20 cellular contexts compared by ENCODE assay signal in the genomic region with DNA sequence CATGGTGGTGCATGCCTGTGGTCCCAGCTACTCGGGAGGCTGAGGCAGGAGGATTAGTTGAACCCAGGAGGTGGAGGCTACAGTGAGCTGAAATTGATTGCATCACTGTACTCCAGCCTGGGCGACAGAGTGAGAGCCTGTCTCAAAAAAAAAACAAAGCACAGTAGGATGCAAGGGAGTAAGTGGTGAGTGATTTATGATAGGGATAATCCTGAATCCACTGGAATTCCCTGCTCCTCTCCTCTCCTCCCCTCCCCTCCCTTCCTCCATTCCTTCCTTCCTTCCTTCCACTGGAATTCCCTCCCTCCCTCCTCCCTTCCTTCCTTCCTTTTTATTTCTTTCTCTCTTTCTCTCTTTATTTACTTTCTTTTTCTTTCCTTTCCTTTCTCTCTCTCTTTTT. TPM values are rescaled to one million over a fixed set of nuclear protein-coding genes. Genes with fewer than 3 reads are reported as not detected.
DNase-seq lines count a peak whose midpoint lies in the region; ATAC-seq and TF ChIP-seq lines count a peak whose summit lies in the region.
"Had no signal": no experiment of that assay in that cellular context is flagged by ENCODE, and none has a peak within 500 bp of the region (broad histone marks: within the 10 kb centered on the region; RNA-seq: fewer than 3 reads in every experiment).

No MANE protein-coding gene starts in this region.

- H3K4me3 Mint-ChIP-seq in activated CD4-positive, alpha-beta T cell treated with anti-CD3 and anti-CD28 coated beads, Interleukin-2, amount 10 ng/mL, durations not matched to agents 7 days and 5 days, result no peak overlapping the region
- H3K4me3 Mint-ChIP-seq in activated naive CD8-positive, alpha-beta T cell, result no peak overlapping the region
- peak overlapping the region; percentile 71 for H3K4me3 Mint-ChIP-seq in natural killer cell treated with Interleukin-12 subunit alpha and Interleukin-12 subunit beta and Interleukin-15 and Interleukin-18, amount 100 ng/mL, for 72 hours
- H3K4me3 Mint-ChIP-seq: endodermal cell had no signal

- no peaks in the 10 kb centered on the region for H3K27me3 Mint-ChIP-seq in activated CD4-positive, alpha-beta T cell treated with anti-CD3 and anti-CD28 coated beads, Interleukin-2, amount 10 ng/mL, durations not matched to agents 7 days and 5 days
- no peaks in the 10 kb centered on the region for H3K27me3 Mint-ChIP-seq in activated naive CD8-positive, alpha-beta T cell
- no peaks in the 10 kb centered on the region for H3K27me3 Mint-ChIP-seq in natural killer cell treated with Interleukin-12 subunit alpha and Interleukin-12 subunit beta and Interleukin-15 and Interleukin-18, amount 100 ng/mL, for 72 hours

- peaks cover 35% of the 10 kb centered on the region for H3K4me1 Mint-ChIP-seq in activated CD4-positive, alpha-beta T cell treated with anti-CD3 and anti-CD28 coated beads, Interleukin-2, amount 10 ng/mL, durations not matched to agents 7 days and 5 days
- H3K4me1 Mint-ChIP-seq in activated naive CD8-positive, alpha-beta T cell (ENCODE audit: low read depth), result peaks cover 30% of the 10 kb centered on the region
- peaks cover 17 to 45% of the 10 kb centered on the region in 2 donors for H3K4me1 Mint-ChIP-seq in natural killer cell treated with Interleukin-12 subunit alpha and Interleukin-12 subunit beta and Interleukin-15 and Interleukin-18, amount 100 ng/mL, for 72 hours (ENCODE audit: low read depth in 2 of 2)
- H3K4me1 Mint-ChIP-seq: endodermal cell had no signal

- peak overlapping the region; percentile 87 for H3K27ac Mint-ChIP-seq in activated CD4-positive, alpha-beta T cell treated with anti-CD3 and anti-CD28 coated beads, Interleukin-2, amount 10 ng/mL, durations not matched to agents 7 days and 5 days
- H3K27ac Mint-ChIP-seq in activated naive CD8-positive, alpha-beta T cell, result peak overlapping the region; percentile 90
- peak overlapping the region; percentile 91 to 96 for H3K27ac Mint-ChIP-seq in natural killer cell treated with Interleukin-12 subunit alpha and Interleukin-12 subunit beta and Interleukin-15 and Interleukin-18, amount 100 ng/mL, for 72 hours
- H3K27ac Mint-ChIP-seq: endodermal cell had no signal

- H3K36me3 Mint-ChIP-seq in activated CD4-positive, alpha-beta T cell treated with anti-CD3 and anti-CD28 coated beads, Interleukin-2, amount 10 ng/mL, durations not matched to agents 7 days and 5 days (ENCODE audit: low read depth), result peaks cover 47% of the 10 kb centered on the region
- H3K36me3 Mint-ChIP-seq in activated naive CD8-positive, alpha-beta T cell, result peaks cover 4% of the 10 kb centered on the region
- peaks cover 6% of the 10 kb centered on the region for H3K36me3 Mint-ChIP-seq in natural killer cell treated with Interleukin-12 subunit alpha and Interleukin-12 subunit beta and Interleukin-15 and Interleukin-18, amount 100 ng/mL, for 72 hours

- POLR2A ChIA-PET in activated CD4-positive, alpha-beta T cell treated with anti-CD3 and anti-CD28 coated beads, Interleukin-2, amount 10 ng/mL, durations not matched to agents 7 days and 5 days (lab: Charles Lee), result no interaction called here
- POLR2A ChIA-PET in HEK293T (lab: Yijun Ruan, JAX), result interaction anchor here (0.9 kb wide), 1 partner anchor 19 kb away, joined by 3 read pairs; no protein-coding TSS in a partner anchor

- CTCF ChIA-PET in activated CD4-positive, alpha-beta T cell treated with anti-CD3 and anti-CD28 coated beads, Interleukin-2, amount 10 ng/mL, durations not matched to agents 7 days and 5 days (lab: Charles Lee), result no interaction called here
- CTCF ChIA-PET in HEK293T (lab: Yijun Ruan, JAX), result no interaction called here

- DNase-seq in activated CD4-positive, alpha-beta T cell treated with anti-CD3 and anti-CD28 coated beads, Interleukin-2, amount 10 ng/mL, durations not matched to agents 7 days and 5 days, result no peak
- no peak for DNase-seq in activated CD4-positive, alpha-beta T cell treated with anti-CD3 and anti-CD28 coated beads for 1 hour
- DNase-seq in HEK293T (ENCODE audit: extremely low spot score) (no peak), NCI-H146 treated with DMSO at 0.1 percent for 48 hours (lab: John Stamatoyannopoulos, UW; ENCODE audit: unreplicated experiment) (no peak)
- no peak for DNase-seq in natural killer cell treated with Interleukin-12 subunit alpha and Interleukin-12 subunit beta and Interleukin-15 and Interleukin-18, amount 100 ng/mL, for 72 hours (ENCODE audit: low spot score)
- DNase-seq: activated naive CD4-positive, alpha-beta T cell; DMS79; endodermal cell; glutamatergic neuron; KG1; midbrain; NCI-H2107; NCI-H524; small intestine; stimulated activated CD4-positive, alpha-beta T cell treated with anti-CD3 and anti-CD28 coated beads, Interleukin-4, amount 100 ng/mL, for 1 hour; substantia nigra had no signal

- no peak for ATAC-seq in natural killer cell treated with Interleukin-12 subunit alpha and Interleukin-12 subunit beta and Interleukin-15 and Interleukin-18, amount 100 ng/mL, for 72 hours
- ATAC-seq in GM21423 (IDR thresholded peaks at IDR 0.05; ENCODE audit: unreplicated experiment), result no peak
- ATAC-seq in GM18502 (IDR thresholded peaks at IDR 0.05; ENCODE audit: poor library complexity, unreplicated experiment), result no peak
- ATAC-seq: Right ventricle myocardium inferior had no signal

- H3K9me3 Mint-ChIP-seq in activated CD4-positive, alpha-beta T cell treated with anti-CD3 and anti-CD28 coated beads, Interleukin-2, amount 10 ng/mL, durations not matched to agents 7 days and 5 days, result no peaks in the 10 kb centered on the region
- no peaks in the 10 kb centered on the region for H3K9me3 Mint-ChIP-seq in activated naive CD8-positive, alpha-beta T cell (ENCODE audit: low read depth)
- no peaks in the 10 kb centered on the region for H3K9me3 Mint-ChIP-seq in natural killer cell treated with Interleukin-12 subunit alpha and Interleukin-12 subunit beta and Interleukin-15 and Interleukin-18, amount 100 ng/mL, for 72 hours

TF ChIP-seq in HEK293T, 16 proteins besides CTCF, POLR2A, EP300 and RAD21:
- TF ChIP-seq FOXM1 (IDR thresholded peaks at IDR 0.05; ENCODE audit: borderline replicate concordance) (no peak), ARNT (IDR thresholded peaks at IDR 0.05) (no peak), NFRKB (IDR thresholded peaks at IDR 0.05) (no peak), ZNF384 (IDR thresholded peaks at IDR 0.05) (peak; percentile 87), TARDBP (IDR thresholded peaks at IDR 0.05) (no peak), LEF1 (IDR thresholded peaks at IDR 0.05; ENCODE audit: borderline replicate concordance) (no peak), FOXK2 (IDR thresholded peaks at IDR 0.05) (no peak), FOXA1 (IDR thresholded peaks at IDR 0.05) (no peak), CTBP1 (IDR thresholded peaks at IDR 0.05; ENCODE audit: borderline replicate concordance) (peak; percentile 38; the same call in 1 of the 2 replicates)
- TF ChIP-seq, protein P1, sequence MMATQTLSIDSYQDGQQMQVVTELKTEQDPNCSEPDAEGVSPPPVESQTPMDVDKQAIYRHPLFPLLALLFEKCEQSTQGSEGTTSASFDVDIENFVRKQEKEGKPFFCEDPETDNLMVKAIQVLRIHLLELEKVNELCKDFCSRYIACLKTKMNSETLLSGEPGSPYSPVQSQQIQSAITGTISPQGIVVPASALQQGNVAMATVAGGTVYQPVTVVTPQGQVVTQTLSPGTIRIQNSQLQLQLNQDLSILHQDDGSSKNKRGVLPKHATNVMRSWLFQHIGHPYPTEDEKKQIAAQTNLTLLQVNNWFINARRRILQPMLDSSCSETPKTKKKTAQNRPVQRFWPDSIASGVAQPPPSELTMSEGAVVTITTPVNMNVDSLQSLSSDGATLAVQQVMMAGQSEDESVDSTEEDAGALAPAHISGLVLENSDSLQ (IDR thresholded peaks at IDR 0.05), result peak; percentile 90

RNA-seq across cellular contexts. Expression of a gene that starts 40.9 kb away (rescaled TPM):
- 10 to 100 TPM; 13.7 to 15.4 TPM for total RNA-seq in activated CD4-positive, alpha-beta T cell treated with anti-CD3 and anti-CD28 coated beads, Interleukin-2, amount 10 ng/mL, durations not matched to agents 7 days and 5 days
- total RNA-seq in natural killer cell treated with Interleukin-12 subunit alpha and Interleukin-12 subunit beta and Interleukin-15 and Interleukin-18, amount 100 ng/mL, for 72 hours, result 10 to 100 TPM; 15.8 to 24.4 TPM

RNA-seq across cellular contexts. Expression of a gene that starts 45.9 kb away (rescaled TPM):
- 100 to 1,000 TPM; 298 to 329 TPM for total RNA-seq in activated CD4-positive, alpha-beta T cell treated with anti-CD3 and anti-CD28 coated beads, Interleukin-2, amount 10 ng/mL, durations not matched to agents 7 days and 5 days
- 10 to 100 TPM; 79.7 to 84.0 TPM for total RNA-seq in natural killer cell treated with Interleukin-12 subunit alpha and Interleukin-12 subunit beta and Interleukin-15 and Interleukin-18, amount 100 ng/mL, for 72 hours
